Comparison of ENCODE assay signal across 9 cellular contexts in the genomic region with DNA sequence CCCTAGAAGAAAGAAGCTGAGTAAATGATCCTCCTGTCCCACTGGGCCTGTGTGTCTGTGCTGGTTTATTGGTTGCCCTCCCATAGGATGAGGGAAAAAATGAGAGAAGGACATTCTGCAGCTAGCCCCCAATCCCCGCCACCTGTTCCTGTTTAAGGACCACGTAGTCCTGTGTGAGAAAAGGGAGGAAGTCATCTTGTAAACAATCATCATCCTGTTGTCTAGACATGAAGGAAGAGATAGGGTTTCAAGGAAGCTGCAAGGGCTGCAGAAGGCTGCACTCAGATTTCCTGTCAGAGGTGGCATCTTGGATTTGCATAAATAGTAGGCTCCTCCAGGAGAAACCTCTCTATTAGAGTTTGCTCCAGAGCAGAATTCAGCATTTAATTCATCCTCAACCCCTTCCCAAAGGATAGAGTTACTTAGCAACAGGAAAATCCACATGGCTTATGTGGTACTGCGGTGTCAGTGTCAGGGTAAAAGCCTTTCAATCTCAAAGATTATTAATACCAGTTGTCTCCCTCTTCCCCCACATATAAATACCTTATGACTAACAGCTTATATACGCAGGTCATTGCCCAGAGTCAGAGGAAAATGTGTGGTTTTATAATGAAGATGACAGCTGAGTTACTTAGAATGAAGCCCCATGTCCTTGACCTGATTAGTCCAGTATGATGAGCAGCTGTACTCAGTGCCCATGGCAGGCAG. TPM values are rescaled to one million over a fixed set of nuclear protein-coding genes. Genes with fewer than 3 reads are reported as not detected.
A peak's percentile ranks its signal among the peaks of the same experiment; 100 is the strongest.
DNase-seq lines count a peak whose midpoint lies in the region; ATAC-seq and TF ChIP-seq lines count a peak whose summit lies in the region.
"Had no signal": no experiment of that assay in that cellular context is flagged by ENCODE, and none has a peak within 500 bp of the region (broad histone marks: within the 10 kb centered on the region; RNA-seq: fewer than 3 reads in every experiment).

No MANE protein-coding gene starts in this region.

- CTCF ChIA-PET in naive thymus-derived CD4-positive, alpha-beta T cell (lab: Charles Lee), result interaction anchor here (0.7 to 8.1 kb wide), 2 partner anchors 70 to 206 kb away, joined by 3 to 60 read pairs; no protein-coding TSS in a partner anchor

- no peak overlapping the region for H3K4me3 ChIP-seq in naive thymus-derived CD4-positive, alpha-beta T cell (ENCODE audit: low read length)
- H3K4me3 ChIP-seq: esophagus muscularis mucosa had no signal

- no peaks in the 10 kb centered on the region for H3K27me3 ChIP-seq in naive thymus-derived CD4-positive, alpha-beta T cell (ENCODE audit: control insufficient read depth in 2 of 2, insufficient read depth in 2 of 2, low read length in 2 of 2)
- H3K27me3 ChIP-seq: esophagus muscularis mucosa had no signal

- peak overlapping the region; percentile 41 to 93 (median 87) for H3K27ac Mint-ChIP-seq in naive thymus-derived CD4-positive, alpha-beta T cell

- peaks cover 18 to 22% of the 10 kb centered on the region in 2 donors for H3K4me1 ChIP-seq in naive thymus-derived CD4-positive, alpha-beta T cell (ENCODE audit: control insufficient read depth in 2 of 2, insufficient read depth in 2 of 2, low read length in 2 of 2)

- DNase-seq in GM03348 (ENCODE audit: low spot score) (peak; percentile 75), NCI-H524 (lab: John Stamatoyannopoulos, UW) (peak; percentile 38 to 82), astrocyte of the hippocampus (ENCODE audit: low read depth, low spot score) (peak; percentile 59), mucosa of gallbladder (ENCODE audit: low spot score) (no peak), omental fat pad (ENCODE audit: low spot score) (no peak), GOT3 (lab: John Stamatoyannopoulos, UW) (no peak)
- DNase-seq in naive thymus-derived CD4-positive, alpha-beta T cell, result peak in 6 of 9 donors; percentile 20 to 56 (median 43)

- H3K9me3 Mint-ChIP-seq in naive thymus-derived CD4-positive, alpha-beta T cell, result no peaks in the 10 kb centered on the region

- POLR2A ChIA-PET in naive thymus-derived CD4-positive, alpha-beta T cell (lab: Charles Lee), result interaction anchor here (0.6 to 2.2 kb wide), 9 partner anchors 11 to 74 kb away, joined by 3 to 12 read pairs (median 3); partner anchors contain the start of genes SMIM33 and STING1

- no peak overlapping the region for H3K27ac ChIP-seq in naive thymus-derived CD4-positive, alpha-beta T cell (ENCODE audit: low read depth, low read length)
- H3K27ac ChIP-seq: esophagus muscularis mucosa had no signal

- peaks cover 0 to 6% (median 0%) of the 10 kb centered on the region in 5 donors for H3K36me3 Mint-ChIP-seq in naive thymus-derived CD4-positive, alpha-beta T cell

- H3K4me3 Mint-ChIP-seq in naive thymus-derived CD4-positive, alpha-beta T cell, result peak overlapping the region in 8 of 10 donors; percentile 15 to 76 (median 24)

- peaks cover 26 to 77% (median 67%) of the 10 kb centered on the region in 7 donors for H3K4me1 Mint-ChIP-seq in naive thymus-derived CD4-positive, alpha-beta T cell

- ATAC-seq in naive thymus-derived CD4-positive, alpha-beta T cell, result no peak
- no peak for ATAC-seq in GM21619 (IDR thresholded peaks at IDR 0.05; ENCODE audit: unreplicated experiment)
- no peak for ATAC-seq in omental fat pad (ENCODE audit: low FRiP score)

- TF ChIP-seq CTCF in omental fat pad (IDR thresholded peaks at IDR 0.05), result no peak

- no peaks in the 10 kb centered on the region for H3K9me3 ChIP-seq in naive thymus-derived CD4-positive, alpha-beta T cell (ENCODE audit: control insufficient read depth in 2 of 3, low read length in 3 of 3)
- H3K9me3 ChIP-seq: esophagus muscularis mucosa had no signal

- intact Hi-C loops in naive thymus-derived CD4-positive, alpha-beta T cell (cut with micrococcal nuclease), result loop anchor here in 1 of 2 donors (1.0 kb wide), 1 partner anchor 14 kb away; no protein-coding TSS in a partner anchor

- peaks cover 0 to 3% (median 0%) of the 10 kb centered on the region in 3 experiments for H3K36me3 ChIP-seq in naive thymus-derived CD4-positive, alpha-beta T cell (ENCODE audit: control insufficient read depth in 2 of 3, insufficient read depth in 3 of 3, low read length in 3 of 3)

- H3K27me3 Mint-ChIP-seq in naive thymus-derived CD4-positive, alpha-beta T cell, result no peaks in the 10 kb centered on the region

RNA-seq across cellular contexts. Expression of gene DNAJC18, which starts 4.6 kb away (rescaled TPM):
- total RNA-seq in naive thymus-derived CD4-positive, alpha-beta T cell, result 1 to 10 TPM; 2.2 to 9.7 (median 4.9) TPM
- polyA plus RNA-seq in naive thymus-derived CD4-positive, alpha-beta T cell, result 1 to 10 TPM; 3.8 to 6.8 TPM
- total RNA-seq in mucosa of gallbladder, result 14.6 TPM
- 1 to 10 TPM; 6.1 to 7.4 (median 6.5) TPM for total RNA-seq in omental fat pad

RNA-seq across cellular contexts. Expression of gene ECSCR, which starts 18.6 kb away (rescaled TPM):
- total RNA-seq in naive thymus-derived CD4-positive, alpha-beta T cell, result under 1 TPM in 3 of 5 experiments, not detected in 2; 0.37 to 0.73 (median 0.38) TPM
- polyA plus RNA-seq in naive thymus-derived CD4-positive, alpha-beta T cell, result under 1 TPM in 1 of 2 donors, not detected in 1; 0.19 TPM
- total RNA-seq in mucosa of gallbladder (9.4 TPM), omental fat pad (10 to 100 TPM; 17.9 to 57.4 (median 35.9) TPM)

RNA-seq across cellular contexts. Expression of gene SMIM33, which starts 26.9 kb away (rescaled TPM):
- total RNA-seq in naive thymus-derived CD4-positive, alpha-beta T cell, result under 1 TPM in 3 of 5 experiments, not detected in 2; 0.14 to 0.99 (median 0.27) TPM
- under 1 TPM; 0.09 to 0.64 TPM for polyA plus RNA-seq in naive thymus-derived CD4-positive, alpha-beta T cell
- total RNA-seq in mucosa of gallbladder (0.17 TPM), omental fat pad (not detected)
- total RNA-seq: esophagus muscularis mucosa had no signal

RNA-seq across cellular contexts. Expression of gene STING1, which starts 38.6 kb away (rescaled TPM):
- total RNA-seq in naive thymus-derived CD4-positive, alpha-beta T cell, result 100 to 1,000 TPM; 124 to 213 (median 130) TPM
- 100 to 1,000 TPM in 1 of 2 donors, 10 to 100 TPM in 1; 84.6 to 150 TPM for polyA plus RNA-seq in naive thymus-derived CD4-positive, alpha-beta T cell
- 35.3 TPM for total RNA-seq in mucosa of gallbladder
- total RNA-seq in omental fat pad, result 10 to 100 TPM; 32.8 to 93.3 (median 48.7) TPM

RNA-seq across cellular contexts. Expression of gene SPATA24, which starts 40.0 kb away (rescaled TPM):
- total RNA-seq in naive thymus-derived CD4-positive, alpha-beta T cell, result 1 to 10 TPM; 4.4 to 7.6 (median 5.8) TPM
- 1 to 10 TPM; 4.6 to 6.6 TPM for polyA plus RNA-seq in naive thymus-derived CD4-positive, alpha-beta T cell
- total RNA-seq in mucosa of gallbladder, result 7.3 TPM
- total RNA-seq in omental fat pad, result 1 to 10 TPM; 1.8 to 3.3 (median 2.0) TPM

Comparison
In these comparisons a context has a peak if more than half of its experiments do, and no peak if none do; other contexts are left out.
1. DNase-seq: peak in GM03348 (single experiment), NCI-H524 (2 of 2), astrocyte of the hippocampus (single experiment) and naive thymus-derived CD4-positive, alpha-beta T cell (6 of 9); none in mucosa of gallbladder (single experiment), omental fat pad (single experiment) and GOT3 (single experiment).